ENCODE assay signal across 8 cellular contexts in the genomic region with DNA sequence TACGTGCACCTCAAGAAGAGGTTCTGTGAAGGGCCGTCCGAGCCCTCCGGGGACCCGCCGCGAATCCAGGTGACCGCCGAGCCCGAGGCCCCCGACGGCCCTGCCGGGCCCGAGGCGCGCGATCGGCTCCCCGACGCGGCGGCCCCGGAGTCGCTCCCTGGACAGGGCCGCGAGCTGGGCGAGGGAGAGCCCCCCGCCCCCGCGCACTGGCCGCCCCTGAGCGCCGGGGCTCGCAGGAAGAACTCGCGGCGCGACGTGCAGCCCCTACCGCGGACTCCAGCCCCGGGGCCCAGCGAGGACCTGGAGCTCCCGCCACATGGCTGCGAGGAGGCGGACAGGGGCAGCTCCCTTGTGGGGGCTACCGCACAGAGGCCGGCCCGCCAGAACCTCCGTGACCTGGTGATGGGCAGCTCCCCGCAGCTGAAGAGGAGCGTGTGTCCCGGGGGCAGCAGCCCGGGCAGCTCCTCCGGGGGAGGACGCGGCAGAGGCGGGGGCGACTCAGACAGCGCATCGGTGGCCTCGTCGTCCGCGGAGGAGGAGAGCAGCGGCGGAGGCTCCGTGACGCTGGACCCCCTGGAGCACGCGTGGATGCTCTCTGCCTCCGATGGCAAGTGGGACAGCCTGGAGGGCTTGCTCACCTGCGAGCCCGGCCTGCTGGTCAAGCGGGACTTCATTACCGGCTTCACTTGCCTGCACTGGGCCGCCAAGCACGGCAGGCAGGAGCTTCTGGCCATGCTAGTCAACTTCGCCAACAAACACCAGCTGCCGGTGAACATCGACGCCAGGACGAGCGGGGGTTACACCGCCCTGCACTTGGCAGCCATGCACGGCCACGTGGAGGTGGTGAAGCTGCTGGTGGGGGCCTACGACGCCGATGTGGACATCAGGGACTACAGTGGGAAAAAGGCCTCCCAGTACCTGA. TPM values are rescaled to one million over a fixed set of nuclear protein-coding genes. Genes with fewer than 3 reads are reported as not detected.
DNase-seq lines count a peak whose midpoint lies in the region; ATAC-seq and TF ChIP-seq lines count a peak whose summit lies in the region.

No MANE protein-coding gene starts in this region.

- in situ Hi-C loops in transverse colon (cut with MboI; ENCODE audit: low pct_ligation_motif_present in 1 of 4, low pct_unique_long_range_greater_than_20kb in 1 of 4, low sequenced_read_pairs in 3 of 4): no loop called here

- peaks cover 9% of the 10 kb centered on the region for H3K27me3 ChIP-seq in cardiac muscle cell
- H3K27me3 ChIP-seq in transverse colon: no peaks in the 10 kb centered on the region

- H3K27me3 Mint-ChIP-seq in brain: peaks cover 8% of the 10 kb centered on the region

- DNase-seq in cardiac muscle cell (ENCODE audit: low read depth in 1 of 2, low spot score in 1 of 2) (peak; percentile 42 to 45), cardiac septum (ENCODE audit: low spot score) (no peak), left lobe of liver (ENCODE audit: low spot score) (peak; percentile 68), transverse colon (peak; percentile 31), hepatic stellate cell (ENCODE audit: low spot score) (no peak)

- peak overlapping the region; percentile 84 for H3K27ac ChIP-seq in cardiac muscle cell
- H3K27ac ChIP-seq in transverse colon: peak overlapping the region; percentile 98 to 99 (median 98)

- H3K4me3 ChIP-seq in cardiac muscle cell (peak overlapping the region; percentile 98), transverse colon (peak overlapping the region; percentile 53 to 82 (median 70))

- H3K9me3 ChIP-seq in cardiac muscle cell (ENCODE audit: low read depth) (no peaks in the 10 kb centered on the region), transverse colon (no peaks in the 10 kb centered on the region)

- ATAC-seq in left lobe of liver (peak; percentile 19), HG02852 (IDR thresholded peaks at IDR 0.05; ENCODE audit: unreplicated experiment) (no peak), HG03139 (IDR thresholded peaks at IDR 0.05; ENCODE audit: unreplicated experiment) (no peak)

- H3K27ac Mint-ChIP-seq in brain: no peak overlapping the region

- TF ChIP-seq POLR2A in transverse colon (IDR thresholded peaks at IDR 0.05): no peak

- H3K4me1 ChIP-seq in cardiac muscle cell (ENCODE audit: low read depth) (peaks cover 13% of the 10 kb centered on the region), transverse colon (peaks cover 15 to 61% (median 37%) of the 10 kb centered on the region in 4 donors)

- peaks cover 0 to 2% (median 0%) of the 10 kb centered on the region in 5 experiments for H3K9me3 Mint-ChIP-seq in brain

- H3K36me3 ChIP-seq in cardiac muscle cell (no peaks in the 10 kb centered on the region), transverse colon (no peaks in the 10 kb centered on the region)

- no peak for TF ChIP-seq CTCF in cardiac muscle cell (IDR thresholded peaks at IDR 0.05; ENCODE audit: low read depth, low read length)
- no peak for TF ChIP-seq CTCF in brain (conservative IDR thresholded peaks at IDR 0.05)
- no peak for TF ChIP-seq CTCF in transverse colon (IDR thresholded peaks at IDR 0.05)

- intact Hi-C loops in cardiac septum (cut with DNase I) (loop anchor here (5.0 kb wide), 2 partner anchors 68 to 77 kb away; no protein-coding TSS in a partner anchor), transverse colon (cut with DNase I; ENCODE audit: low total_unique reads) (loop anchor here (5.0 kb wide), 1 partner anchor 77 kb away; no protein-coding TSS in a partner anchor)

- 17% methylated on average over 88 of the region's 90 CpGs; no CpG with 5 or more reads in 1 of the 2 donors for WGBS in transverse colon (ENCODE audit: low coverage in 1 of 2), 2 donors

- peaks cover 67% of the 10 kb centered on the region for H3K4me1 Mint-ChIP-seq in brain

- H3K36me3 Mint-ChIP-seq in brain: peaks cover 24% of the 10 kb centered on the region

- H3K4me3 Mint-ChIP-seq in brain: peak overlapping the region; percentile 78 to 90 (median 84)

- TF ChIP-seq EP300 in transverse colon (IDR thresholded peaks at IDR 0.05; ENCODE audit: low read depth): no peak

RNA-seq across cellular contexts. Expression of a gene that starts 0.8 kb away (rescaled TPM):
- 11.7 and 13.0 TPM in 2 replicates for total RNA-seq in cardiac muscle cell
- polyA plus RNA-seq in cardiac muscle cell: 8.5 and 13.4 TPM in 2 replicates
- total RNA-seq in cardiac septum: 2.4 TPM
- polyA plus RNA-seq in brain (ENCODE audit: insufficient read depth, low read depth, low replicate concordance): 3.0 TPM
- total RNA-seq in left lobe of liver: 21.3 TPM
- 10 to 100 TPM; 40.6 to 99.5 (median 57.3) TPM for total RNA-seq in transverse colon

RNA-seq across cellular contexts. Expression of a gene that starts 1.2 kb away (rescaled TPM):
- total RNA-seq in cardiac muscle cell: 51.7 and 77.3 TPM in 2 replicates
- 60.0 and 92.5 TPM in 2 replicates for polyA plus RNA-seq in cardiac muscle cell
- total RNA-seq in cardiac septum: 57.4 TPM
- 19.4 TPM for polyA plus RNA-seq in brain (ENCODE audit: insufficient read depth, low read depth, low replicate concordance)
- 36.3 TPM for total RNA-seq in left lobe of liver
- 100 to 1,000 TPM in 2 of 4 donors, 10 to 100 TPM in 2; 39.6 to 151 (median 106) TPM for total RNA-seq in transverse colon

Comparison
In these comparisons a context has a peak if more than half of its experiments do, and no peak if none do; other contexts are left out.
1. DNase-seq: peak in cardiac muscle cell (2 of 2), left lobe of liver (single experiment) and transverse colon (single experiment); none in cardiac septum (single experiment) and hepatic stellate cell (single experiment).